In genomic region chr6:28711325-28711724, GRCh38 we compare ENCODE assay signal across 19 cellular contexts.
DNase-seq lines count a peak whose midpoint lies in the region; ATAC-seq, FAIRE-seq and TF ChIP-seq lines count a peak whose summit lies in the region.
"Had no signal": no experiment of that assay in that cellular context is flagged by ENCODE, and none has a peak within 500 bp of the region (broad histone marks: within the 10 kb centered on the region; RNA-seq: fewer than 3 reads in every experiment).

No MANE protein-coding gene starts in this region.

- H3K4me2 ChIP-seq in keratinocyte (ENCODE audit: control insufficient read depth, extremely low read depth, insufficient read depth, low read depth, low read length): no peak overlapping the region
- H3K4me2 ChIP-seq: BLaER1 treated with 17β-estradiol and CSF1 and Interleukin-3, amounts not matched to agents 10 nM and 100 nM had no signal

- no peaks in the 10 kb centered on the region for H3K79me2 ChIP-seq in keratinocyte (ENCODE audit: control insufficient read depth, insufficient read depth, low read length)

- no peak for FAIRE-seq in keratinocyte (lab: Jason Lieb, UNC)
- FAIRE-seq: GM12892, GM19239 had no signal

- dilution Hi-C loops in keratinocyte (cut with MboI; ENCODE audit: extremely low pct_ligation_motif_present, low sequenced_read_pairs): no loop called here

- POLR2A ChIA-PET in CD4-positive, alpha-beta T cell (lab: Charles Lee): interaction anchor here (0.6 kb wide), 1 partner anchor 18 kb away, joined by 3 read pairs; no protein-coding TSS in a partner anchor
- POLR2A ChIA-PET in HEK293T (lab: Yijun Ruan, JAX): interaction anchor here (1.2 to 1.4 kb wide), 3 partner anchors 16 to 127 kb away, joined by 3 to 4 read pairs (median 3); no protein-coding TSS in a partner anchor

- peaks cover 20% of the 10 kb centered on the region for H3K9me3 Mint-ChIP-seq in CD4-positive, alpha-beta T cell

- peaks cover 14% of the 10 kb centered on the region for H3K4me1 ChIP-seq in keratinocyte (ENCODE audit: control insufficient read depth, extremely low read depth, insufficient read depth, low read length)
- H3K4me1 ChIP-seq: BLaER1 treated with 17β-estradiol and CSF1 and Interleukin-3, amounts not matched to agents 10 nM and 100 nM had no signal

- H3K27ac ChIP-seq in CD4-positive, alpha-beta T cell (ENCODE audit: low read depth, low read length): no peak overlapping the region
- peak overlapping the region; percentile 67; the same call in 1 of the 2 replicates for H3K27ac ChIP-seq in SK-N-MC
- H3K27ac ChIP-seq in keratinocyte (ENCODE audit: control insufficient read depth, insufficient read depth, low read length): peak overlapping the region; percentile 23
- H3K27ac ChIP-seq: BLaER1 treated with 17β-estradiol and CSF1 and Interleukin-3, amounts not matched to agents 10 nM and 100 nM; GM23248 had no signal

- H3K36me3 ChIP-seq in SK-N-MC (ENCODE audit: insufficient read depth, low read length) (no peaks in the 10 kb centered on the region), keratinocyte (ENCODE audit: control insufficient read depth in 2 of 2, extremely low read depth in 1 of 2, insufficient read depth in 2 of 2, low read length in 2 of 2) (no peaks in the 10 kb centered on the region)
- H3K36me3 ChIP-seq: BLaER1 treated with 17β-estradiol and CSF1 and Interleukin-3, amounts not matched to agents 10 nM and 100 nM had no signal

- no peak overlapping the region for H3K4me3 ChIP-seq in SK-N-MC
- H3K4me3 ChIP-seq in keratinocyte (ENCODE audit: control insufficient read depth in 2 of 3, extremely low read depth in 1 of 3, insufficient read depth in 2 of 3, low read depth in 1 of 3, low read length in 3 of 3): no peak overlapping the region
- H3K4me3 ChIP-seq: BLaER1 treated with 17β-estradiol and CSF1 and Interleukin-3, amounts not matched to agents 10 nM and 100 nM; GM23248 had no signal

- H3K36me3 Mint-ChIP-seq in CD4-positive, alpha-beta T cell (ENCODE audit: low read depth): peaks cover 15% of the 10 kb centered on the region

- no peaks in the 10 kb centered on the region for H4K20me1 ChIP-seq in keratinocyte (ENCODE audit: control insufficient read depth, extremely low read depth, insufficient read depth, low read length)
- H4K20me1 ChIP-seq: BLaER1 treated with 17β-estradiol and CSF1 and Interleukin-3, amounts not matched to agents 10 nM and 100 nM had no signal

- H3K9ac ChIP-seq in SK-N-MC (ENCODE audit: insufficient read length): no peak overlapping the region
- no peak overlapping the region for H3K9ac ChIP-seq in keratinocyte (ENCODE audit: control insufficient read depth, extremely low read depth, insufficient read depth, low read length)
- H3K9ac ChIP-seq: BLaER1 treated with 17β-estradiol and CSF1 and Interleukin-3, amounts not matched to agents 10 nM and 100 nM; GM23248 had no signal

- H3K4me3 Mint-ChIP-seq in CD4-positive, alpha-beta T cell: no peak overlapping the region
- H3K4me3 Mint-ChIP-seq: B cell; CD4-positive, alpha-beta memory T cell; HFFc6 had no signal

- H3K27ac Mint-ChIP-seq in CD4-positive, alpha-beta T cell: no peak overlapping the region
- H3K27ac Mint-ChIP-seq: B cell; CD14-positive monocyte; CD4-positive, alpha-beta memory T cell; H9; HFFc6 had no signal

- no peak overlapping the region for H2AFZ ChIP-seq in keratinocyte (ENCODE audit: control insufficient read depth, low read length)
- H2AFZ ChIP-seq: GM23248 had no signal

- peaks cover 84% of the 10 kb centered on the region for H3K27me3 Mint-ChIP-seq in CD4-positive, alpha-beta T cell

- H3K4me1 Mint-ChIP-seq in CD4-positive, alpha-beta T cell (ENCODE audit: low read depth): peaks cover 7% of the 10 kb centered on the region

- peak; percentile 24 for ATAC-seq in CD4-positive, alpha-beta T cell (ENCODE audit: poor library complexity)

- CTCF ChIA-PET in CD4-positive, alpha-beta T cell (lab: Charles Lee): no interaction called here
- CTCF ChIA-PET in HEK293T (lab: Yijun Ruan, JAX): interaction anchor here (1.2 kb wide), 1 partner anchor 127 kb away, joined by 3 read pairs; no protein-coding TSS in a partner anchor

- H3K27me3 ChIP-seq in CD4-positive, alpha-beta T cell (ENCODE audit: control insufficient read depth, insufficient read depth, low read length): peaks cover 37% of the 10 kb centered on the region
- no peaks in the 10 kb centered on the region for H3K27me3 ChIP-seq in keratinocyte (ENCODE audit: control insufficient read depth, extremely low read depth, insufficient read depth, low read length)

- no peak for TF ChIP-seq CTCF in CD4-positive, alpha-beta T cell (IDR thresholded peaks at IDR 0.05)
- no peak for TF ChIP-seq CTCF in keratinocyte (optimal IDR thresholded peaks at IDR 0.05 in 1 of 3, IDR thresholded peaks at IDR 0.05 in 1 of 3, conservative IDR thresholded peaks at IDR 0.05 in 1 of 3; ENCODE audit: extremely low read depth in 1 of 3, insufficient read depth in 2 of 3, low read length in 3 of 3)

- H3K9me3 ChIP-seq in CD4-positive, alpha-beta T cell (ENCODE audit: control insufficient read depth, low read length): peaks cover 38% of the 10 kb centered on the region
- H3K9me3 ChIP-seq in SK-N-MC (ENCODE audit: low read depth, low read length): peaks cover 14% of the 10 kb centered on the region; the same call in 1 of the 2 replicates
- H3K9me3 ChIP-seq in keratinocyte (ENCODE audit: control insufficient read depth, low read depth, low read length): peaks cover 4% of the 10 kb centered on the region

- intact Hi-C loops in CD4-positive, alpha-beta T cell (cut with DNase I, micrococcal nuclease): loop anchor here in 1 of 2 experiments (10.0 kb wide), 1 partner anchor 123 kb away; no protein-coding TSS in a partner anchor

- no peaks in the 10 kb centered on the region for H3K9me1 ChIP-seq in keratinocyte (ENCODE audit: control insufficient read depth, extremely low read depth, insufficient read depth, low read length)

- no peak for DNase-seq in CD4-positive, alpha-beta T cell
- no peak for DNase-seq in HEK293T (ENCODE audit: extremely low spot score)
- no peak for DNase-seq in SK-N-MC (ENCODE audit: low read depth, low spot score)
- no peak for DNase-seq in keratinocyte (ENCODE audit: low read depth, low spot score)
- DNase-seq in HuH-7 (ENCODE audit: low spot score): no peak
- no peak for DNase-seq in stimulated activated CD8-positive, alpha-beta memory T cell treated with anti-CD3 and anti-CD28 coated beads, Interleukin-4, amount 100 ng/mL, for 48 hours
- no peak for DNase-seq in middle frontal gyrus (ENCODE audit: extremely low spot score, low spot score)
- no peak for DNase-seq in activated naive CD4-positive, alpha-beta T cell (lab: John Stamatoyannopoulos, UW)
- DNase-seq: Caco-2; CD4-positive, alpha-beta memory T cell; DND-41; GM23248; H9 had no signal

TF ChIP-seq in HEK293T, 16 proteins besides CTCF, POLR2A, EP300 and RAD21:
- TF ChIP-seq SP1 (IDR thresholded peaks at IDR 0.05): no peak
- peak; percentile 51 for TF ChIP-seq PKNOX1 (IDR thresholded peaks at IDR 0.05)
- TF ChIP-seq NFRKB (IDR thresholded peaks at IDR 0.05): no peak
- TF ChIP-seq FOXA1 (IDR thresholded peaks at IDR 0.05): no peak
